ENCODE assay signal across 8 cellular contexts in genomic region chr13:21673592-21674270, GRCh38. TPM values are rescaled to one million over a fixed set of nuclear protein-coding genes. Genes with fewer than 3 reads are reported as not detected.
DNase-seq lines count a peak whose midpoint lies in the region; ATAC-seq lines count a peak whose summit lies in the region.

No MANE protein-coding gene starts in this region.

- peak overlapping the region; percentile 70 for H3K4me3 ChIP-seq in naive thymus-derived CD4-positive, alpha-beta T cell (ENCODE audit: low read length)
- peak overlapping the region; percentile 57 to 65 for H3K4me3 ChIP-seq in aorta (ENCODE audit: low read length in 2 of 2)

- no peak overlapping the region for H3K27ac ChIP-seq in naive thymus-derived CD4-positive, alpha-beta T cell (ENCODE audit: low read depth, low read length)
- no peak overlapping the region for H3K27ac ChIP-seq in aorta (ENCODE audit: low read depth in 1 of 2, low read length in 2 of 2)

- H3K36me3 ChIP-seq in ES-I3 (ENCODE audit: insufficient read depth, low read length) (no peaks in the 10 kb centered on the region), aorta (ENCODE audit: control insufficient read depth in 1 of 2, insufficient read depth in 2 of 2, low read length in 1 of 2) (no peaks in the 10 kb centered on the region)
- H3K36me3 ChIP-seq in naive thymus-derived CD4-positive, alpha-beta T cell (ENCODE audit: control insufficient read depth in 2 of 3, insufficient read depth in 3 of 3, low read length in 3 of 3) = no peaks in the 10 kb centered on the region

- peak overlapping the region; percentile 58; the same call in 1 of the 2 replicates for H3K9ac ChIP-seq in ES-I3 (ENCODE audit: low read depth, low read length)

- peaks cover 1% of the 10 kb centered on the region for H3K36me3 Mint-ChIP-seq in activated CD8-positive, alpha-beta T cell treated with anti-CD3 and anti-CD28 coated beads, Interleukin-2, amount 10 ng/mL, durations not matched to agents 7 days and 5 days (ENCODE audit: low read depth)
- no peaks in the 10 kb centered on the region for H3K36me3 Mint-ChIP-seq in naive thymus-derived CD4-positive, alpha-beta T cell

- CTCF ChIA-PET in activated CD8-positive, alpha-beta T cell treated with anti-CD3 and anti-CD28 coated beads, Interleukin-2, amount 10 ng/mL, durations not matched to agents 7 days and 5 days (lab: Charles Lee) = interaction anchor here (1.0 to 1.6 kb wide), 3 partner anchors 36 to 70 kb away, joined by 3 to 8 read pairs (median 4); partner anchors contain the start of gene MICU2
- CTCF ChIA-PET in naive thymus-derived CD4-positive, alpha-beta T cell (lab: Charles Lee) = interaction anchor here (0.6 to 1.3 kb wide), 4 partner anchors 36 to 387 kb away, joined by 3 to 4 read pairs (median 3); no protein-coding TSS in a partner anchor

- H3K4me1 Mint-ChIP-seq in activated CD8-positive, alpha-beta T cell treated with anti-CD3 and anti-CD28 coated beads, Interleukin-2, amount 10 ng/mL, durations not matched to agents 7 days and 5 days (ENCODE audit: low read depth) = peaks cover 40% of the 10 kb centered on the region
- peaks cover 27 to 48% (median 42%) of the 10 kb centered on the region in 7 donors for H3K4me1 Mint-ChIP-seq in naive thymus-derived CD4-positive, alpha-beta T cell

- POLR2A ChIA-PET in activated CD8-positive, alpha-beta T cell treated with anti-CD3 and anti-CD28 coated beads, Interleukin-2, amount 10 ng/mL, durations not matched to agents 7 days and 5 days (lab: Charles Lee) = interaction anchor here (2.1 kb wide), 1 partner anchor 70 kb away, joined by 6 read pairs; the partner anchor contains the start of gene MICU2
- POLR2A ChIA-PET in naive thymus-derived CD4-positive, alpha-beta T cell (lab: Charles Lee) = interaction anchor here (0.6 to 8.2 kb wide), 3 partner anchors 31 to 388 kb away, joined by 4 to 86 read pairs (median 7); partner anchors contain the start of gene MICU2

- intact Hi-C loops in naive thymus-derived CD4-positive, alpha-beta T cell (cut with micrococcal nuclease) = loop anchor here (1.0 to 10.0 kb wide), 12 partner anchors 171 to 1904 kb away; partner anchors contain the start of genes MRPL57 (in 2 of the 2), SKA3 (in 2 of the 2), EEF1AKMT1 (in 1 of the 2) and ZDHHC20 (in 1 of the 2)
- intact Hi-C loops in aorta (cut with DNase I) = no loop called here

- no peaks in the 10 kb centered on the region for H3K9me3 ChIP-seq in ES-I3 (ENCODE audit: control insufficient read depth, insufficient read depth, low read length)
- no peaks in the 10 kb centered on the region for H3K9me3 ChIP-seq in naive thymus-derived CD4-positive, alpha-beta T cell (ENCODE audit: control insufficient read depth in 2 of 3, low read length in 3 of 3)
- H3K9me3 ChIP-seq in aorta (ENCODE audit: control insufficient read depth, low read length) = no peaks in the 10 kb centered on the region

- H3K4me3 Mint-ChIP-seq in activated CD8-positive, alpha-beta T cell treated with anti-CD3 and anti-CD28 coated beads, Interleukin-2, amount 10 ng/mL, durations not matched to agents 7 days and 5 days = peak overlapping the region; percentile 76
- H3K4me3 Mint-ChIP-seq in naive thymus-derived CD4-positive, alpha-beta T cell = peak overlapping the region; percentile 78 to 98 (median 92)

- H3K27me3 Mint-ChIP-seq in activated CD8-positive, alpha-beta T cell treated with anti-CD3 and anti-CD28 coated beads, Interleukin-2, amount 10 ng/mL, durations not matched to agents 7 days and 5 days (ENCODE audit: low read depth) = peaks cover 59% of the 10 kb centered on the region
- H3K27me3 Mint-ChIP-seq in naive thymus-derived CD4-positive, alpha-beta T cell = peaks cover 7 to 85% (median 31%) of the 10 kb centered on the region in 5 donors

- H3K4me1 ChIP-seq in ES-I3 (ENCODE audit: insufficient read depth, low read length) (peaks cover 6% of the 10 kb centered on the region; the same call in 1 of the 2 replicates), aorta (ENCODE audit: control insufficient read depth in 1 of 2, insufficient read depth in 2 of 2, low read length in 2 of 2) (no peaks in the 10 kb centered on the region)
- H3K4me1 ChIP-seq in naive thymus-derived CD4-positive, alpha-beta T cell (ENCODE audit: control insufficient read depth in 2 of 2, insufficient read depth in 2 of 2, low read length in 2 of 2) = peaks cover 18 to 32% of the 10 kb centered on the region in 2 donors

- no peaks in the 10 kb centered on the region for H3K9me3 Mint-ChIP-seq in activated CD8-positive, alpha-beta T cell treated with anti-CD3 and anti-CD28 coated beads, Interleukin-2, amount 10 ng/mL, durations not matched to agents 7 days and 5 days (ENCODE audit: insufficient read depth)
- H3K9me3 Mint-ChIP-seq in naive thymus-derived CD4-positive, alpha-beta T cell = peaks cover 0 to 3% (median 0%) of the 10 kb centered on the region in 11 donors

- H3K27ac Mint-ChIP-seq in activated CD8-positive, alpha-beta T cell treated with anti-CD3 and anti-CD28 coated beads, Interleukin-2, amount 10 ng/mL, durations not matched to agents 7 days and 5 days = no peak overlapping the region
- H3K27ac Mint-ChIP-seq in naive thymus-derived CD4-positive, alpha-beta T cell = peak overlapping the region in 5 of 9 donors; percentile 21 to 88 (median 71)

- peak; percentile 56 for DNase-seq in NAMALWA (ENCODE audit: low spot score)
- peak; percentile 37 for DNase-seq in activated CD8-positive, alpha-beta T cell treated with anti-CD3 and anti-CD28 coated beads, Interleukin-2, amount 10 ng/mL, durations not matched to agents 7 days and 5 days
- peak; percentile 35 to 66 (median 56) for DNase-seq in naive thymus-derived CD4-positive, alpha-beta T cell
- DNase-seq in aorta = no peak
- DNase-seq in foreskin melanocyte = no peak

- ATAC-seq in GM21526 (IDR thresholded peaks at IDR 0.05; ENCODE audit: low FRiP score, unreplicated experiment) (peak; percentile 24), esophagus mucosa (peak; percentile 31), aorta (ENCODE audit: low FRiP score) (peak; percentile 42)
- peak; percentile 11 for ATAC-seq in activated CD8-positive, alpha-beta T cell treated with anti-CD3 and anti-CD28 coated beads, Interleukin-2, amount 10 ng/mL, durations not matched to agents 7 days and 5 days
- peak; percentile 35 for ATAC-seq in naive thymus-derived CD4-positive, alpha-beta T cell

- WGBS in aorta, 2 donors = 0 to 1% methylated on average over 74 of the region's 74 CpGs

- H3K27me3 ChIP-seq in naive thymus-derived CD4-positive, alpha-beta T cell (ENCODE audit: control insufficient read depth in 2 of 2, insufficient read depth in 2 of 2, low read length in 2 of 2) = peaks cover 0 to 10% of the 10 kb centered on the region in 2 donors
- H3K27me3 ChIP-seq in aorta (ENCODE audit: control insufficient read depth in 1 of 2, insufficient read depth in 2 of 2, low read length in 1 of 2) = no peaks in the 10 kb centered on the region

RNA-seq across cellular contexts. Expression of gene FGF9, which starts 2.9 kb away (rescaled TPM):
- under 1 TPM in 1 of 2 experiments, not detected in 1; 0.21 TPM for total RNA-seq in activated CD8-positive, alpha-beta T cell treated with anti-CD3 and anti-CD28 coated beads, Interleukin-2, amount 10 ng/mL, durations not matched to agents 7 days and 5 days
- total RNA-seq in esophagus mucosa (0.04 TPM), aorta (1 to 10 TPM in 1 of 2 donors, under 1 TPM in 1; 0.62 to 6.1 TPM)
- total RNA-seq in naive thymus-derived CD4-positive, alpha-beta T cell = 1 to 10 TPM in 4 of 5 experiments, under 1 TPM in 1; 0.19 to 5.6 (median 2.0) TPM
- polyA plus RNA-seq in naive thymus-derived CD4-positive, alpha-beta T cell = 1 to 10 TPM; 1.2 to 3.1 TPM
- polyA plus RNA-seq in aorta = not detected

Comparison
In these comparisons a context has a peak if more than half of its experiments do, and no peak if none do; other contexts are left out.
1. DNase-seq: peak in NAMALWA (single experiment), activated CD8-positive, alpha-beta T cell treated with anti-CD3 and anti-CD28 coated beads, Interleukin-2, amount 10 ng/mL, durations not matched to agents 7 days and 5 days (single experiment) and naive thymus-derived CD4-positive, alpha-beta T cell (9 of 9); none in aorta (0 of 2) and foreskin melanocyte (single experiment).
2. intact Hi-C loops: an anchor here in naive thymus-derived CD4-positive, alpha-beta T cell (1.0 to 10.0 kb wide); none called in aorta.
3. Peak in every context shown above with its lines, with median percentiles within 50 percentile points of each other: ATAC-seq.